Comparison of ENCODE assay signal across 1 cellular context in genomic region chr19:435707-436412, GRCh38.
TF ChIP-seq lines count a peak whose summit lies in the region.

No MANE protein-coding gene starts in this region.

TF ChIP-seq in H1, 55 proteins besides CTCF, POLR2A, EP300 and RAD21:
- TF ChIP-seq GTF2F1 (IDR thresholded peaks at IDR 0.05; ENCODE audit: borderline replicate concordance, low read depth, low read length), result no peak
- TF ChIP-seq SIX5 (IDR thresholded peaks at IDR 0.05; ENCODE audit: low read depth, low read length), result no peak
- no peak for TF ChIP-seq CHD2 (IDR thresholded peaks at IDR 0.05; ENCODE audit: low read length)
- no peak for TF ChIP-seq BCL11A (IDR thresholded peaks at IDR 0.05; ENCODE audit: low read depth in 2 of 2, low read length in 2 of 2)
- no peak for TF ChIP-seq POLR2AphosphoS5 (IDR thresholded peaks at IDR 0.05; ENCODE audit: low read depth, low read length)
- no peak for TF ChIP-seq CTBP2 (IDR thresholded peaks at IDR 0.05; ENCODE audit: borderline replicate concordance, insufficient read depth, insufficient read length, low read length)
- TF ChIP-seq CBX5 (IDR thresholded peaks at IDR 0.05; ENCODE audit: low read depth, low read length), result no peak
- TF ChIP-seq RBBP5 (IDR thresholded peaks at IDR 0.05; ENCODE audit: borderline replicate concordance, low read depth, low read length), result no peak
- no peak for TF ChIP-seq SP2 (IDR thresholded peaks at IDR 0.05; ENCODE audit: low read length)
- TF ChIP-seq MAX (IDR thresholded peaks at IDR 0.05), result no peak
- no peak for TF ChIP-seq BRCA1 (IDR thresholded peaks at IDR 0.05; ENCODE audit: low read depth, low read length)
- no peak for TF ChIP-seq KDM4A (IDR thresholded peaks at IDR 0.05; ENCODE audit: low read depth, low read length, severe bottlenecking)
- TF ChIP-seq E2F6 (IDR thresholded peaks at IDR 0.05), result no peak
- TF ChIP-seq TBP (IDR thresholded peaks at IDR 0.05; ENCODE audit: low read depth, low read length), result no peak
- TF ChIP-seq KDM1A (IDR thresholded peaks at IDR 0.05; ENCODE audit: borderline replicate concordance, low read length), result no peak
